ENCODE assay signal across 29 cellular contexts in genomic region chr1:234827181-234827580, GRCh38.
"Had no signal": no experiment of that assay in that cellular context is flagged by ENCODE, and none has a peak within 500 bp of the region (broad histone marks: within the 10 kb centered on the region; RNA-seq: fewer than 3 reads in every experiment).

No MANE protein-coding gene starts in this region.

- H3K27ac ChIP-seq: adrenal gland, breast epithelium, RWPE1, SJSA1 had no signal

- H3K4me1 ChIP-seq: breast epithelium, SJSA1 had no signal

- ATAC-seq: activated CD8-positive, alpha-beta T cell treated with anti-CD3 and anti-CD28 coated beads for 36 hours; activated T-cell treated with anti-CD3 and anti-CD28 coated beads, Interleukin-2, amount 50 U/mL, for 72 hours; SK-N-SH treated with all-trans-retinoic acid at 6 μM for 48 hours had no signal

- DNase-seq: activated CD4-positive, alpha-beta T cell treated with anti-CD3 and anti-CD28 coated beads, Interleukin-2, amount 50 U/mL, for 1 hour; activated CD4-positive, CD25-positive, alpha-beta regulatory T cell; activated CD8-positive, alpha-beta memory T cell treated with anti-CD3 and anti-CD28 coated beads, Interleukin-2, amount 50 U/mL, for 4 hours; activated CD8-positive, alpha-beta T cell treated with anti-CD3 and anti-CD28 coated beads for 36 hours; activated naive CD4-positive, alpha-beta T cell treated with anti-CD3 and anti-CD28 coated beads, Interleukin-2, amount 50 U/mL, for 16 hours; activated naive CD8-positive, alpha-beta T cell treated with anti-CD3 and anti-CD28 coated beads, Interleukin-2, amount 10 ng/mL, durations not matched to agents 7 days and 5 days; activated T-cell treated with anti-CD3 and anti-CD28 coated beads, Interleukin-2, amount 50 U/mL, for 72 hours; adrenal gland; anterior cingulate cortex; caudate nucleus; KG1; MV-4-11; NCI-H1092 treated with DMSO at 0.1 percent for 48 hours; NCI-H1417 treated with DMSO at 0.1 percent for 48 hours; NCI-H1694; NCI-H2029; NCI-H2107; NCI-H345; NCI-H510A; NCI-H69; NK-92 treated with Interleukin-12 subunit alpha and Interleukin-12 subunit beta, amount 100 ng/mL, for 24 hours; OCI-M1; Peyer's patch; SHP77; SW 1271 had no signal

- H3K4me3 ChIP-seq: adrenal gland, breast epithelium, Peyer's patch, SJSA1 had no signal

- H3K36me3 ChIP-seq: adrenal gland, breast epithelium, Peyer's patch, SJSA1 had no signal

- H3K9me3 ChIP-seq: adrenal gland, breast epithelium, Peyer's patch, SJSA1 had no signal

- H3K27me3 ChIP-seq: adrenal gland, breast epithelium, Peyer's patch, SJSA1 had no signal
